24 cellular contexts compared by ENCODE assay signal in the genomic region with DNA sequence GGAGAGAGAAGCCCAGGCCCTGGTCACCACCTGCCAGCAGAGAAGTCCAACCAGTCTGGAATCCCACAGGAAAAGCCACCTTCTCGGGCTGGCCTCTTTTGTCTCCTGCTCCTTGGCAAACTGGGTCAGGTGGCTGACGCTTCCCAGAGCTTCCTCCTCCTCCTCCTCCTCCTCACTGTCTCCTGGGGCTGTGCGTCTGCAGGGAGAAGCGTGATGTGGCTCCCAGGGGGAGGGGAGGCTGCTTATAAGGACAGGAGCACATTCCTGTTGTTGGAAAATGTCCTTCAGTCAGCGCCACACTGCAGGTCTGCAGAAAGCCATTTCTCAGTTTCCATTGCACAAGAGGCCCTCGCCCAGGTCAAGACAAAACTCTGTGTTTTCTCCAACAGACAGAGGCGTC.
A peak's percentile ranks its signal among the peaks of the same experiment; 100 is the strongest.
DNase-seq lines count a peak whose midpoint lies in the region; FAIRE-seq and TF ChIP-seq lines count a peak whose summit lies in the region.
"Had no signal": no experiment of that assay in that cellular context is flagged by ENCODE, and none has a peak within 500 bp of the region (broad histone marks: within the 10 kb centered on the region; RNA-seq: fewer than 3 reads in every experiment).

No MANE protein-coding gene starts in this region.

- H3K4me1 Mint-ChIP-seq in activated T-cell treated with anti-CD3 and anti-CD28 coated beads, Interleukin-2, amount 50 U/mL, for 24 hours (ENCODE audit: low read depth): no peaks in the 10 kb centered on the region
- no peaks in the 10 kb centered on the region for H3K4me1 Mint-ChIP-seq in CD4-positive, alpha-beta memory T cell
- H3K4me1 Mint-ChIP-seq: B cell; CD4-positive, CD25-positive, alpha-beta regulatory T cell; CD8-positive, alpha-beta memory T cell had no signal

- H3K27ac ChIP-seq in H1 (ENCODE audit: low read depth, low read length): no peak overlapping the region
- H3K27ac ChIP-seq in mesendoderm (ENCODE audit: low read depth, low read length): no peak overlapping the region
- H3K27ac ChIP-seq in CD4-positive, alpha-beta memory T cell (ENCODE audit: low read depth, low read length): no peak overlapping the region
- H3K27ac ChIP-seq: 22Rv1, BLaER1, C4-2B, GM23248 had no signal

- no peak for TF ChIP-seq POLR2A in H1 (IDR thresholded peaks at IDR 0.05; ENCODE audit: control extremely low read depth in 1 of 2, low read depth in 2 of 2, low read length in 2 of 2)

- H3K4me1 ChIP-seq in H1 (replicated peaks in 1 of 4; ENCODE audit: control insufficient read depth in 3 of 4, insufficient read depth in 4 of 4, low read length in 3 of 4) (peaks cover 0 to 10% (median 5%) of the 10 kb centered on the region in 4 experiments; a peak in 4 of 7 replicates), mesendoderm (ENCODE audit: control insufficient read depth, low read depth, low read length) (no peaks in the 10 kb centered on the region)
- no peaks in the 10 kb centered on the region for H3K4me1 ChIP-seq in CD4-positive, alpha-beta memory T cell (ENCODE audit: insufficient read depth, low read length)
- H3K4me1 ChIP-seq: BLaER1, HAP-1 had no signal

- H2BK5ac ChIP-seq in H1 (ENCODE audit: low read depth, low read length): peak overlapping the region; percentile 71; the same call in 1 of the 2 replicates
- no peak overlapping the region for H2BK5ac ChIP-seq in mesendoderm (ENCODE audit: low read length)

- no peak overlapping the region for H2BK120ac ChIP-seq in H1 (replicated peaks; ENCODE audit: low read depth, low read length)
- no peak overlapping the region for H2BK120ac ChIP-seq in mesendoderm (ENCODE audit: low read depth, low read length)

- no peak overlapping the region for H2BK20ac ChIP-seq in H1 (ENCODE audit: low read length)

- TF ChIP-seq RAD21 in H1 (IDR thresholded peaks at IDR 0.05 in 1 of 2, conservative IDR thresholded peaks at IDR 0.05 in 1 of 2; ENCODE audit: low read depth in 2 of 2, low read length in 2 of 2): no peak

- no peak overlapping the region for H3K4me3 Mint-ChIP-seq in activated T-cell treated with anti-CD3 and anti-CD28 coated beads, Interleukin-2, amount 50 U/mL, for 24 hours
- H3K4me3 Mint-ChIP-seq in CD4-positive, alpha-beta memory T cell: no peak overlapping the region
- H3K4me3 Mint-ChIP-seq: B cell; CD4-positive, CD25-positive, alpha-beta regulatory T cell; CD8-positive, alpha-beta memory T cell; HFFc6 had no signal

- intact Hi-C loops in CD4-positive, alpha-beta memory T cell (cut with micrococcal nuclease): no loop called here

- no peak for TF ChIP-seq EP300 in H1 (IDR thresholded peaks at IDR 0.05; ENCODE audit: borderline replicate concordance in 1 of 2, low read depth in 2 of 2, low read length in 2 of 2)

- H3K9me3 Mint-ChIP-seq in activated T-cell treated with anti-CD3 and anti-CD28 coated beads, Interleukin-2, amount 50 U/mL, for 24 hours: no peaks in the 10 kb centered on the region
- H3K9me3 Mint-ChIP-seq in CD4-positive, alpha-beta memory T cell: peaks cover 0 to 8% (median 0%) of the 10 kb centered on the region in 8 donors
- H3K9me3 Mint-ChIP-seq: CD8-positive, alpha-beta memory T cell had no signal

- POLR2A ChIA-PET in H1 (lab: Charles Lee; ENCODE audit: partially characterized antibody): no interaction called here
- POLR2A ChIA-PET in CD4-positive, alpha-beta memory T cell (lab: Charles Lee; ENCODE audit: partially characterized antibody): no interaction called here

- H3K4me2 ChIP-seq in H1 (ENCODE audit: insufficient read depth in 1 of 2, low read depth in 2 of 2, low read length in 2 of 2) (no peak overlapping the region), mesendoderm (ENCODE audit: low read length) (no peak overlapping the region)
- H3K4me2 ChIP-seq: BLaER1 had no signal

- H3K9me3 ChIP-seq in H1 (ENCODE audit: insufficient read depth in 2 of 2, low read depth in 1 of 2, low read length in 1 of 2): no peaks in the 10 kb centered on the region
- no peaks in the 10 kb centered on the region for H3K9me3 ChIP-seq in CD4-positive, alpha-beta memory T cell (ENCODE audit: control insufficient read depth in 1 of 2, low read length in 2 of 2)
- H3K9me3 ChIP-seq: BLaER1, HAP-1 had no signal

- peak; percentile 45 for DNase-seq in ELF-1 (ENCODE audit: low read depth, low spot score)
- DNase-seq in H1 (ENCODE audit: low read depth in 1 of 2, low spot score in 2 of 2): no peak
- DNase-seq in iPS-NIHi11 (ENCODE audit: low spot score): peak; percentile 19
- no peak for DNase-seq in mesendoderm
- DNase-seq in SHP77 treated with DMSO at 0.1 percent for 48 hours (lab: John Stamatoyannopoulos, UW): no peak
- no peak for DNase-seq in activated T-cell treated with anti-CD3 and anti-CD28 coated beads, Interleukin-2, amount 50 U/mL, for 24 hours
- no peak for DNase-seq in CD4-positive, alpha-beta memory T cell
- no peak for DNase-seq in dedifferentiated amniotic fluid mesenchymal stem cell (ENCODE audit: extremely low spot score)
- DNase-seq: Calu3; CD4-positive, CD25-positive, alpha-beta regulatory T cell; CD8-positive, alpha-beta memory T cell; DMS53; DMS79 treated with DMSO at 0.1 percent for 48 hours; GM23248; HFFc6 had no signal

- H3K36me3 ChIP-seq in H1 (ENCODE audit: control insufficient read depth in 2 of 4, insufficient read depth in 4 of 4, low read length in 3 of 4): no peaks in the 10 kb centered on the region
- no peaks in the 10 kb centered on the region for H3K36me3 ChIP-seq in mesendoderm (ENCODE audit: control insufficient read depth, insufficient read depth, low read length)
- no peaks in the 10 kb centered on the region for H3K36me3 ChIP-seq in CD4-positive, alpha-beta memory T cell (ENCODE audit: insufficient read depth, low read length)
- H3K36me3 ChIP-seq: BLaER1, HAP-1 had no signal

- no peak overlapping the region for H3K27ac Mint-ChIP-seq in activated T-cell treated with anti-CD3 and anti-CD28 coated beads, Interleukin-2, amount 50 U/mL, for 24 hours
- H3K27ac Mint-ChIP-seq in CD4-positive, alpha-beta memory T cell: no peak overlapping the region
- H3K27ac Mint-ChIP-seq: B cell; CD4-positive, CD25-positive, alpha-beta regulatory T cell; CD8-positive, alpha-beta memory T cell; HFFc6 had no signal

- H4K20me1 ChIP-seq in H1 (replicated peaks in 1 of 2; ENCODE audit: control insufficient read depth in 1 of 2, insufficient read depth in 2 of 2, low read length in 2 of 2): peaks cover 7 to 15% of the 10 kb centered on the region in 2 experiments
- H4K20me1 ChIP-seq: BLaER1 had no signal

- H2AK5ac ChIP-seq in H1 (ENCODE audit: low read depth, low read length): peak overlapping the region; percentile 75; the same call in 1 of the 2 replicates
- no peak overlapping the region for H2AK5ac ChIP-seq in mesendoderm (ENCODE audit: low read length)

- no peaks in the 10 kb centered on the region for H3K36me3 Mint-ChIP-seq in activated T-cell treated with anti-CD3 and anti-CD28 coated beads, Interleukin-2, amount 50 U/mL, for 24 hours (ENCODE audit: low read depth)
- no peaks in the 10 kb centered on the region for H3K36me3 Mint-ChIP-seq in CD4-positive, alpha-beta memory T cell
- H3K36me3 Mint-ChIP-seq: CD4-positive, CD25-positive, alpha-beta regulatory T cell; CD8-positive, alpha-beta memory T cell had no signal

- no peaks in the 10 kb centered on the region for H3K23me2 ChIP-seq in H1 (ENCODE audit: low read depth, low read length)

- H2BK15ac ChIP-seq in H1 (ENCODE audit: low read length) (no peak overlapping the region), mesendoderm (replicated peaks; ENCODE audit: low read depth) (no peak overlapping the region)

- H3K9ac ChIP-seq in H1 (replicated peaks in 1 of 4; ENCODE audit: extremely low read depth in 1 of 4, low read depth in 3 of 4, low read length in 3 of 4): no peak overlapping the region
- no peak overlapping the region for H3K9ac ChIP-seq in mesendoderm (ENCODE audit: low read length)
- H3K9ac ChIP-seq: BLaER1, GM23248 had no signal

- no peak for TF ChIP-seq CTCF in H1 (IDR thresholded peaks at IDR 0.05; ENCODE audit: control extremely low read depth in 1 of 3, insufficient read depth in 1 of 3, low read depth in 1 of 3, low read length in 3 of 3)

- no peak overlapping the region for H4K91ac ChIP-seq in H1 (replicated peaks; ENCODE audit: insufficient read length, low read length)

- no peak overlapping the region for H2AFZ ChIP-seq in H1 (ENCODE audit: low read length)
- H2AFZ ChIP-seq: GM23248 had no signal

- H3K79me2 ChIP-seq in H1 (ENCODE audit: control insufficient read depth in 1 of 2, insufficient read depth in 2 of 2, low read length in 2 of 2) (peaks cover 0 to 28% of the 10 kb centered on the region in 2 experiments; a peak in 2 of 4 replicates), mesendoderm (ENCODE audit: control insufficient read depth, insufficient read depth, low read length) (no peaks in the 10 kb centered on the region)

- no peaks in the 10 kb centered on the region for H3K27me3 ChIP-seq in H1 (replicated peaks in 1 of 4; ENCODE audit: control insufficient read depth in 3 of 4, extremely low read depth in 1 of 4, insufficient read depth in 3 of 4, low read length in 3 of 4)
- H3K27me3 ChIP-seq in mesendoderm (ENCODE audit: insufficient read depth, low read length, poor library complexity): no peaks in the 10 kb centered on the region
- no peaks in the 10 kb centered on the region for H3K27me3 ChIP-seq in CD4-positive, alpha-beta memory T cell (ENCODE audit: insufficient read depth, low read length)
- H3K27me3 ChIP-seq: BLaER1 had no signal

- H3K18ac ChIP-seq in H1 (ENCODE audit: extremely low read depth, low read length) (no peak overlapping the region), mesendoderm (ENCODE audit: low read length) (no peak overlapping the region)

- H3K14ac ChIP-seq in H1 (ENCODE audit: insufficient read length): no peak overlapping the region

- H3K56ac ChIP-seq in H1 (replicated peaks; ENCODE audit: insufficient read length, low read depth, low read length): no peak overlapping the region
- peak overlapping the region; percentile 7 for H3K56ac ChIP-seq in mesendoderm (ENCODE audit: low read length)

- CTCF ChIA-PET in H1 (lab: Charles Lee; ENCODE audit: partially characterized antibody): interaction anchor here (0.6 kb wide), 1 partner anchor 266 kb away, joined by 3 read pairs; no protein-coding TSS in a partner anchor
- CTCF ChIA-PET in CD4-positive, alpha-beta memory T cell (lab: Charles Lee; ENCODE audit: partially characterized antibody): no interaction called here

- 91% methylated on average over 5 of the region's 7 CpGs; no CpG with 5 or more reads in 1 of the 2 experiments for WGBS in H1 (ENCODE audit: extremely low coverage in 1 of 2, insufficient coverage in 1 of 2, insufficient read length in 1 of 2, insufficient replicate concordance in 2 of 2, low coverage in 1 of 2, low lambda C conversion rate in 2 of 2, missing lambda C conversion rate in 1 of 2), 2 experiments
- no CpG with 5 or more reads among the region's 7 CpGs for WGBS in mesendoderm (ENCODE audit: extremely low coverage, insufficient coverage, low lambda C conversion rate)

- peak overlapping the region; percentile 66 for H3K4ac ChIP-seq in H1 (replicated peaks; ENCODE audit: insufficient read length, low read depth, low read length)
- no peak overlapping the region for H3K4ac ChIP-seq in mesendoderm (ENCODE audit: low read depth, low read length)

- no peak overlapping the region for H2BK12ac ChIP-seq in H1 (ENCODE audit: low read depth, low read length)

- peaks cover 9% of the 10 kb centered on the region for H3K79me1 ChIP-seq in H1 (ENCODE audit: low read depth, low read length)
- H3K79me1 ChIP-seq in mesendoderm (ENCODE audit: low read length): no peaks in the 10 kb centered on the region

- FAIRE-seq in H1 (lab: Jason Lieb, UNC): no peak
- FAIRE-seq: A204.1, G401.6, GM12892, GM19239 had no signal

- H4K5ac ChIP-seq in H1 (ENCODE audit: insufficient read length, low read depth, low read length) (no peak overlapping the region), mesendoderm (ENCODE audit: low read length) (no peak overlapping the region)

- H4K8ac ChIP-seq in H1 (ENCODE audit: extremely low read depth, insufficient read depth, low read length) (no peak overlapping the region; the same call in 1 of the 2 replicates), mesendoderm (ENCODE audit: low read depth, low read length) (no peak overlapping the region)

- H3K27me3 Mint-ChIP-seq in activated T-cell treated with anti-CD3 and anti-CD28 coated beads, Interleukin-2, amount 50 U/mL, for 24 hours: peaks cover 4% of the 10 kb centered on the region
- H3K27me3 Mint-ChIP-seq in CD4-positive, alpha-beta memory T cell: peaks cover 2 to 4% of the 10 kb centered on the region in 2 donors
- H3K27me3 Mint-ChIP-seq: B cell; CD4-positive, CD25-positive, alpha-beta regulatory T cell had no signal

- H3K23ac ChIP-seq in H1 (ENCODE audit: insufficient read length) (no peak overlapping the region), mesendoderm (ENCODE audit: low read length) (no peak overlapping the region)

- H3K4me3 ChIP-seq in H1 (ENCODE audit: extremely low read depth in 1 of 4, insufficient read depth in 2 of 4, low read depth in 3 of 4, low read length in 4 of 4) (no peak overlapping the region), mesendoderm (ENCODE audit: low read length) (no peak overlapping the region)
- H3K4me3 ChIP-seq in CD4-positive, alpha-beta memory T cell (ENCODE audit: low read length in 2 of 2): no peak overlapping the region
- H3K4me3 ChIP-seq: BLaER1, GM23248, HAP-1 had no signal

Comparison
In these comparisons a context has a peak if more than half of its experiments do, and no peak if none do; other contexts are left out.
1. DNase-seq: peak in ELF-1 (single experiment) and iPS-NIHi11 (single experiment); none in H1 (0 of 2), mesendoderm (single experiment), SHP77 treated with DMSO at 0.1 percent for 48 hours (single experiment), activated T-cell treated with anti-CD3 and anti-CD28 coated beads, Interleukin-2, amount 50 U/mL, for 24 hours (single experiment), CD4-positive, alpha-beta memory T cell (0 of 5) and dedifferentiated amniotic fluid mesenchymal stem cell (single experiment).